1 cellular context compared by ENCODE assay signal in genomic region chr10:102468683-102469082, GRCh38.
TF ChIP-seq lines count a peak whose summit lies in the region.

No MANE protein-coding gene starts in this region.

TF ChIP-seq in HepG2, 621 proteins besides CTCF, POLR2A, EP300 and RAD21:
- TF ChIP-seq PRDM15 (CRISPR knock-in tag; IDR thresholded peaks at IDR 0.05) (no peak), ZNF326 (CRISPR knock-in tag; IDR thresholded peaks at IDR 0.05; ENCODE audit: borderline replicate concordance) (no peak), THAP7 (CRISPR knock-in tag; IDR thresholded peaks at IDR 0.05) (no peak), NKX3-1 (CRISPR knock-in tag; IDR thresholded peaks at IDR 0.05) (no peak), SNAPC2 (CRISPR knock-in tag; IDR thresholded peaks at IDR 0.05) (no peak), GZF1 (CRISPR knock-in tag; IDR thresholded peaks at IDR 0.05) (no peak), ZNF792 (CRISPR knock-in tag; IDR thresholded peaks at IDR 0.05) (no peak), REXO4 (CRISPR knock-in tag; IDR thresholded peaks at IDR 0.05; ENCODE audit: borderline replicate concordance) (no peak), ADNP (CRISPR knock-in tag; IDR thresholded peaks at IDR 0.05) (no peak), PRDM10 (CRISPR knock-in tag; IDR thresholded peaks at IDR 0.05; ENCODE audit: low read depth) (no peak), ZNF235 (CRISPR knock-in tag; IDR thresholded peaks at IDR 0.05; ENCODE audit: borderline replicate concordance) (no peak), CSRNP1 (CRISPR knock-in tag; IDR thresholded peaks at IDR 0.05) (no peak), ZBTB40 (IDR thresholded peaks at IDR 0.05) (no peak), ZBTB40 (CRISPR knock-in tag; IDR thresholded peaks at IDR 0.05) (no peak)
- TF ChIP-seq, protein P1, sequence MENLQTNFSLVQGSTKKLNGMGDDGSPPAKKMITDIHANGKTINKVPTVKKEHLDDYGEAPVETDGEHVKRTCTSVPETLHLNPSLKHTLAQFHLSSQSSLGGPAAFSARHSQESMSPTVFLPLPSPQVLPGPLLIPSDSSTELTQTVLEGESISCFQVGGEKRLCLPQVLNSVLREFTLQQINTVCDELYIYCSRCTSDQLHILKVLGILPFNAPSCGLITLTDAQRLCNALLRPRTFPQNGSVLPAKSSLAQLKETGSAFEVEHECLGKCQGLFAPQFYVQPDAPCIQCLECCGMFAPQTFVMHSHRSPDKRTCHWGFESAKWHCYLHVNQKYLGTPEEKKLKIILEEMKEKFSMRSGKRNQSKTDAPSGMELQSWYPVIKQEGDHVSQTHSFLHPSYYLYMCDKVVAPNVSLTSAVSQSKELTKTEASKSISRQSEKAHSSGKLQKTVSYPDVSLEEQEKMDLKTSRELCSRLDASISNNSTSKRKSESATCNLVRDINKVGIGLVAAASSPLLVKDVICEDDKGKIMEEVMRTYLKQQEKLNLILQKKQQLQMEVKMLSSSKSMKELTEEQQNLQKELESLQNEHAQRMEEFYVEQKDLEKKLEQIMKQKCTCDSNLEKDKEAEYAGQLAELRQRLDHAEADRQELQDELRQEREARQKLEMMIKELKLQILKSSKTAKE (CRISPR knock-in tag; IDR thresholded peaks at IDR 0.05; ENCODE audit: borderline replicate concordance): no peak
- TF ChIP-seq, protein P2, sequence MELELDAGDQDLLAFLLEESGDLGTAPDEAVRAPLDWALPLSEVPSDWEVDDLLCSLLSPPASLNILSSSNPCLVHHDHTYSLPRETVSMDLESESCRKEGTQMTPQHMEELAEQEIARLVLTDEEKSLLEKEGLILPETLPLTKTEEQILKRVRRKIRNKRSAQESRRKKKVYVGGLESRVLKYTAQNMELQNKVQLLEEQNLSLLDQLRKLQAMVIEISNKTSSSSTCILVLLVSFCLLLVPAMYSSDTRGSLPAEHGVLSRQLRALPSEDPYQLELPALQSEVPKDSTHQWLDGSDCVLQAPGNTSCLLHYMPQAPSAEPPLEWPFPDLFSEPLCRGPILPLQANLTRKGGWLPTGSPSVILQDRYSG (CRISPR knock-in tag; IDR thresholded peaks at IDR 0.05): no peak
TF ChIP-seq in HepG2: peak in this region for 0.
